Comparison of ENCODE assay signal across 15 cellular contexts in the genomic region with DNA sequence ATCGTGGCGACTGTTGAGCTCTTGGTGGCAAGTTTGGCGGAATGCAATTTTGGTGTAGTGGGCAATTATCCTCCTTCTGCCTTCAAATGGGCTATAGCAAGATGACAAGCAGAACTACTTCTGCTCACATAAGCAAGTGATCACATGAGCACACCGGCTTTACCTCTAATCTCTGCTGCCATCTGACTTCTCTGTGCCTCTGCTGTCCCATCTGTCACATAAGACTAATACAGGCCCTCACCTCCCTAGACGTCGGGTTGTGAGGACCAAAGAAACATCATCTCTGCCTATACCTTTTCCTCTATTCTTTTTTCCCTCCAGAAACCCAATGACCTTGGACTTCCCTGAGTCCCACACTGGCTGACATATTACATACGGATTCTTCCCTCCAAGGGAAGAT.
"Had no signal": no experiment of that assay in that cellular context is flagged by ENCODE, and none has a peak within 500 bp of the region (broad histone marks: within the 10 kb centered on the region; RNA-seq: fewer than 3 reads in every experiment).

No MANE protein-coding gene starts in this region.

- H3K36me3 ChIP-seq: colonic mucosa, heart right ventricle, sigmoid colon, stomach, thoracic aorta had no signal

- H3K9me3 ChIP-seq: colonic mucosa, heart right ventricle, sigmoid colon, stomach, thoracic aorta had no signal

- DNase-seq: colonic mucosa; dermis blood vessel endothelial cell; foreskin keratinocyte; heart right ventricle; hypothalamus; kidney glomerular epithelial cell; naive thymus-derived CD4-positive, alpha-beta T cell; nephron progenitor cell; posterior cingulate gyrus; sigmoid colon; stimulated activated naive CD4-positive, alpha-beta T cell; stomach; substantia nigra had no signal

- H3K27me3 ChIP-seq: colonic mucosa, foreskin keratinocyte, heart right ventricle, sigmoid colon, stomach had no signal

- H3K4me1 ChIP-seq: colonic mucosa had no signal

- H3K4me3 ChIP-seq: colonic mucosa, heart right ventricle, sigmoid colon, skin epidermis, stomach, thoracic aorta had no signal

- H3K27ac ChIP-seq: foreskin keratinocyte, thoracic aorta had no signal

- H3K27ac Mint-ChIP-seq: naive thymus-derived CD4-positive, alpha-beta T cell; nephron progenitor cell had no signal

- ATAC-seq: foreskin keratinocyte; naive thymus-derived CD4-positive, alpha-beta T cell had no signal

- H3K4me3 Mint-ChIP-seq: naive thymus-derived CD4-positive, alpha-beta T cell; nephron progenitor cell had no signal

- H3K4me1 Mint-ChIP-seq: nephron progenitor cell had no signal
